Comparison of ENCODE assay signal across 1 cellular context in the genomic region with DNA sequence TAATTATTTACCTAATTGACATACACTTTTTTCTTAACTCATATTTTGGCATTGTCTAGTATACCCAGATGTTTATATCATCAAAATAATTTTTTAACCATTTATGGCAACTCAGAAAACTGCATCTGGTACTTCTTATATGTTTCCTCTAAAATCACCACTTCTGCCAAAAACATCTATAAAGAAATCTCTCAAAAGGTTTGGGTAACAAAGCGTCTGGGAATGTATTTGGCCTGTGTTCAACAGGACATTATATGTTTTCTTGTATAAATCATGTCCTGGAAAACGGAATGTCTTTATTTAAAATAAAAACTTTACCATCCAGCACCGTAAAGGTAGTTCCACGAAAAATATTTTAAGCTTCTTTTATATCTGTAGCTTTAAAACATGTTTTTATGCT.
TF ChIP-seq lines count a peak whose summit lies in the region.

No MANE protein-coding gene starts in this region.

TF ChIP-seq in SK-N-SH, 30 proteins besides CTCF, POLR2A, EP300 and RAD21 (continued from another document):
- TF ChIP-seq, protein P1, sequence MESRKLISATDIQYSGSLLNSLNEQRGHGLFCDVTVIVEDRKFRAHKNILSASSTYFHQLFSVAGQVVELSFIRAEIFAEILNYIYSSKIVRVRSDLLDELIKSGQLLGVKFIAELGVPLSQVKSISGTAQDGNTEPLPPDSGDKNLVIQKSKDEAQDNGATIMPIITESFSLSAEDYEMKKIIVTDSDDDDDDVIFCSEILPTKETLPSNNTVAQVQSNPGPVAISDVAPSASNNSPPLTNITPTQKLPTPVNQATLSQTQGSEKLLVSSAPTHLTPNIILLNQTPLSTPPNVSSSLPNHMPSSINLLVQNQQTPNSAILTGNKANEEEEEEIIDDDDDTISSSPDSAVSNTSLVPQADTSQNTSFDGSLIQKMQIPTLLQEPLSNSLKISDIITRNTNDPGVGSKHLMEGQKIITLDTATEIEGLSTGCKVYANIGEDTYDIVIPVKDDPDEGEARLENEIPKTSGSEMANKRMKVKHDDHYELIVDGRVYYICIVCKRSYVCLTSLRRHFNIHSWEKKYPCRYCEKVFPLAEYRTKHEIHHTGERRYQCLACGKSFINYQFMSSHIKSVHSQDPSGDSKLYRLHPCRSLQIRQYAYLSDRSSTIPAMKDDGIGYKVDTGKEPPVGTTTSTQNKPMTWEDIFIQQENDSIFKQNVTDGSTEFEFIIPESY (IDR thresholded peaks at IDR 0.05; ENCODE audit: borderline replicate concordance, low read depth) = no peak
- TF ChIP-seq MEF2A (IDR thresholded peaks at IDR 0.05; ENCODE audit: borderline replicate concordance, low read depth) (no peak), ELF1 (IDR thresholded peaks at IDR 0.05) (no peak), GABPA (IDR thresholded peaks at IDR 0.05; ENCODE audit: low read depth) (no peak), YY1 (IDR thresholded peaks at IDR 0.05; ENCODE audit: low read depth) (no peak), POLR2AphosphoS5 (IDR thresholded peaks at IDR 0.05; ENCODE audit: low read depth, low read length) (no peak), TAF1 (IDR thresholded peaks at IDR 0.05; ENCODE audit: borderline replicate concordance, low read depth, low read length) (no peak), RCOR1 (IDR thresholded peaks at IDR 0.05; ENCODE audit: low read length) (no peak), SIN3A (IDR thresholded peaks at IDR 0.05; ENCODE audit: borderline replicate concordance, low read depth, low read length) (no peak), FOXJ3 (CRISPR knock-in tag; IDR thresholded peaks at IDR 0.05) (no peak), JUND (IDR thresholded peaks at IDR 0.05) (peak; percentile 41; the same call in 1 of the 2 replicates), RXRA (IDR thresholded peaks at IDR 0.05; ENCODE audit: borderline replicate concordance, low read depth) (no peak), GATA2 (CRISPR knock-in tag; IDR thresholded peaks at IDR 0.05) (no peak)
- TF ChIP-seq, protein P2, sequence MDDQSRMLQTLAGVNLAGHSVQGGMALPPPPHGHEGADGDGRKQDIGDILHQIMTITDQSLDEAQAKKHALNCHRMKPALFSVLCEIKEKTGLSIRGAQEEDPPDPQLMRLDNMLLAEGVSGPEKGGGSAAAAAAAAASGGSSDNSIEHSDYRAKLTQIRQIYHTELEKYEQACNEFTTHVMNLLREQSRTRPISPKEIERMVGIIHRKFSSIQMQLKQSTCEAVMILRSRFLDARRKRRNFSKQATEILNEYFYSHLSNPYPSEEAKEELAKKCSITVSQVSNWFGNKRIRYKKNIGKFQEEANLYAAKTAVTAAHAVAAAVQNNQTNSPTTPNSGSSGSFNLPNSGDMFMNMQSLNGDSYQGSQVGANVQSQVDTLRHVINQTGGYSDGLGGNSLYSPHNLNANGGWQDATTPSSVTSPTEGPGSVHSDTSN (IDR thresholded peaks at IDR 0.05) = peak; percentile 59
- TF ChIP-seq, protein P3, sequence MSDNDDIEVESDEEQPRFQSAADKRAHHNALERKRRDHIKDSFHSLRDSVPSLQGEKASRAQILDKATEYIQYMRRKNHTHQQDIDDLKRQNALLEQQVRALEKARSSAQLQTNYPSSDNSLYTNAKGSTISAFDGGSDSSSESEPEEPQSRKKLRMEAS (IDR thresholded peaks at IDR 0.05; ENCODE audit: low read depth) = no peak
